Comparison of ENCODE assay signal across 18 cellular contexts in genomic region chr7:73359306-73359705, GRCh38. TPM values are rescaled to one million over a fixed set of nuclear protein-coding genes. Genes with fewer than 3 reads are reported as not detected.
"Had no signal": no experiment of that assay in that cellular context is flagged by ENCODE, and none has a peak within 500 bp of the region (broad histone marks: within the 10 kb centered on the region; RNA-seq: fewer than 3 reads in every experiment).

No MANE protein-coding gene starts in this region.

- H3K9me3 ChIP-seq: esophagus muscularis mucosa, ovary had no signal

- H3K27ac ChIP-seq: cardiac muscle cell, ovary had no signal

- H3K9me3 Mint-ChIP-seq: natural killer cell; stimulated activated memory B cell treated with anti-CD40 and anti-IgM and Interleukin-4, amounts not matched to agents 10 μg/mL and 1 μg/mL and 100 μg/mL, for 72 hours had no signal

- H3K36me3 Mint-ChIP-seq: natural killer cell; stimulated activated memory B cell treated with anti-CD40 and anti-IgM and Interleukin-4, amounts not matched to agents 10 μg/mL and 1 μg/mL and 100 μg/mL, for 72 hours had no signal

- DNase-seq: activated CD4-positive, alpha-beta T cell treated with anti-CD3 and anti-CD28 coated beads for 1 hour; activated CD4-positive, alpha-beta T cell treated with anti-CD3 and anti-CD28 coated beads, Interleukin-2, amount 50 U/mL, for 4 hours; activated naive CD4-positive, alpha-beta T cell; activated T-cell treated with anti-CD3 and anti-CD28 coated beads for 4 hours; glutamatergic neuron; kidney glomerular epithelial cell; mesendoderm; natural killer cell; ovary; stimulated activated CD4-positive, alpha-beta T cell treated with anti-CD3 and anti-CD28 coated beads, Interleukin-2, amount 100 ng/mL, for 48 hours; trophoblast cell had no signal

- H3K27me3 ChIP-seq: cardiac muscle cell, ovary had no signal

- ATAC-seq: natural killer cell had no signal

- H3K27ac Mint-ChIP-seq: stimulated activated memory B cell treated with anti-CD40 and anti-IgM and Interleukin-4, amounts not matched to agents 10 μg/mL and 1 μg/mL and 100 μg/mL, for 72 hours had no signal

- H3K4me3 Mint-ChIP-seq: natural killer cell; stimulated activated memory B cell treated with anti-CD40 and anti-IgM and Interleukin-4, amounts not matched to agents 10 μg/mL and 1 μg/mL and 100 μg/mL, for 72 hours had no signal

- H3K4me3 ChIP-seq: cardiac muscle cell, esophagus muscularis mucosa, ovary had no signal

- H3K4me1 Mint-ChIP-seq: stimulated activated memory B cell treated with anti-CD40 and anti-IgM and Interleukin-4, amounts not matched to agents 10 μg/mL and 1 μg/mL and 100 μg/mL, for 72 hours had no signal

- H3K36me3 ChIP-seq: cardiac muscle cell, esophagus muscularis mucosa, ovary had no signal

RNA-seq across cellular contexts. Expression of gene FKBP6, which starts 31.3 kb away (rescaled TPM):
- total RNA-seq: cardiac muscle cell, esophagus muscularis mucosa, fibroblast of villous mesenchyme, liver, natural killer cell, renal cortical epithelial cell, SK-MEL-5 had no signal

RNA-seq across cellular contexts. Expression of gene TRIM50, which starts 31.4 kb away (rescaled TPM):
- total RNA-seq: cardiac muscle cell, fibroblast of villous mesenchyme, natural killer cell, SK-MEL-5 had no signal
